ENCODE assay signal across 19 cellular contexts in the genomic region with DNA sequence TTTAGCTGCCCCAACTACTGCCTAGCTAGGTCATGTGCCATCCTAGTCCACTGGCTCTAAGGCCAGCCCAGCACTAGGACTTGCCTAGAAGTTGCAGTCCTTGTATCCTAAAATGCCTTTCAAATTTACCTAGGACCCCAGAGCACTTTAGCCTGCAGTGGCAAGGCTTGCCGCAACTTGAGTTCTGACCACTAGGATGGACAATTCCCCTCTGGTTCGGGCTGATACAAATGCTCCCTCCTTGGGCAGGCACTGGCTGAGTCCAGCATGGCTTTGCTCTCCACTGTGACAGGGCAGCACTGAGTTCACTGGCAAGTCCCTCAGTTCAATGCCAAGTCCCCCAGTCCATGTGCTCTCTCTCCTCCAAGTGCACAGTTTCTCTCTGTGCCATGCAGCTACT. TPM values are rescaled to one million over a fixed set of nuclear protein-coding genes. Genes with fewer than 3 reads are reported as not detected.
DNase-seq lines count a peak whose midpoint lies in the region; ATAC-seq, FAIRE-seq and TF ChIP-seq lines count a peak whose summit lies in the region.
"Had no signal": no experiment of that assay in that cellular context is flagged by ENCODE, and none has a peak within 500 bp of the region (broad histone marks: within the 10 kb centered on the region; RNA-seq: fewer than 3 reads in every experiment).

No MANE protein-coding gene starts in this region.

- H3K27ac ChIP-seq in A549: no peak overlapping the region
- no peak overlapping the region for H3K27ac ChIP-seq in HEK293 (ENCODE audit: extremely low read depth, low read depth, low read length)
- H3K27ac ChIP-seq in neural progenitor cell: no peak overlapping the region
- H3K27ac ChIP-seq: KMS-11 had no signal

- no peaks in the 10 kb centered on the region for H3K27me3 Mint-ChIP-seq in neural progenitor cell (ENCODE audit: insufficient read depth, low read depth)

- no peaks in the 10 kb centered on the region for H3F3A ChIP-seq in neural progenitor cell (ENCODE audit: low read depth)

- H3K27ac Mint-ChIP-seq in neural progenitor cell: no peak overlapping the region
- H3K27ac Mint-ChIP-seq: CD14-positive monocyte had no signal

- H3K36me3 Mint-ChIP-seq in neural progenitor cell: no peaks in the 10 kb centered on the region
- H3K36me3 Mint-ChIP-seq: CD14-positive monocyte had no signal

- TF ChIP-seq RAD21 in A549 (conservative IDR thresholded peaks at IDR 0.05 in 1 of 2, IDR thresholded peaks at IDR 0.05 in 1 of 2): no peak

- CTCF ChIA-PET in A549 (lab: Yijun Ruan, JAX): interaction anchor here (0.8 to 4.0 kb wide), 4 partner anchors 9 to 40 kb away, joined by 3 to 17 read pairs (median 4); partner anchors contain the start of gene TMEM219
- CTCF ChIA-PET in HEK293 (lab: Yijun Ruan, JAX): interaction anchor here (1.3 kb wide), 1 partner anchor 10 kb away, joined by 8 read pairs; the partner anchor contains the start of gene TMEM219

- ATAC-seq in A549 (peak; percentile 54 to 71; a peak in 4 of 6 replicates), HG02884 (IDR thresholded peaks at IDR 0.05; ENCODE audit: unreplicated experiment) (no peak)
- ATAC-seq: GM12878, Right ventricle myocardium inferior had no signal

- peak overlapping the region; percentile 5 for H2AFZ ChIP-seq in neural progenitor cell (replicated peaks)

- 89% methylated on average over 2 of the region's 2 CpGs for WGBS in A549 (ENCODE audit: missing lambda C conversion rate)

- TF ChIP-seq EP300 in A549 (IDR thresholded peaks at IDR 0.05): no peak

- peaks cover 11% of the 10 kb centered on the region; the same call in 2 of the 3 replicates for H3K9me3 ChIP-seq in A549
- no peaks in the 10 kb centered on the region for H3K9me3 ChIP-seq in HEK293 (ENCODE audit: control insufficient read depth, insufficient read depth, low read depth, low read length)
- no peaks in the 10 kb centered on the region for H3K9me3 ChIP-seq in neural progenitor cell (ENCODE audit: low read depth)

- no peaks in the 10 kb centered on the region for H3K79me2 ChIP-seq in neural progenitor cell (ENCODE audit: low read depth)

- H3K4me1 Mint-ChIP-seq in neural progenitor cell: no peaks in the 10 kb centered on the region
- H3K4me1 Mint-ChIP-seq: CD14-positive monocyte had no signal

- no peaks in the 10 kb centered on the region for H4K20me1 ChIP-seq in neural progenitor cell (ENCODE audit: low read depth)

- POLR2A ChIA-PET in A549 (lab: Yijun Ruan, JAX): no interaction called here
- POLR2A ChIA-PET in HEK293 (lab: Yijun Ruan, JAX): interaction anchor here (2.0 kb wide), 1 partner anchor 10 kb away, joined by 7 read pairs; the partner anchor contains the start of gene TMEM219

- no peak overlapping the region for H3K9ac ChIP-seq in neural progenitor cell
- H3K9ac ChIP-seq: KMS-11 had no signal

- H3K4me3 ChIP-seq in A549 (no peak overlapping the region), HEK293 (ENCODE audit: low read depth, low read length) (no peak overlapping the region), choroid plexus epithelial cell (ENCODE audit: low read depth, low read length) (no peak overlapping the region), neural progenitor cell (no peak overlapping the region)
- H3K4me3 ChIP-seq: GM12878 had no signal

- H3K4me2 ChIP-seq in A549: no peak overlapping the region
- no peak overlapping the region for H3K4me2 ChIP-seq in neural progenitor cell
- H3K4me2 ChIP-seq: KMS-11 had no signal

- no peak overlapping the region for H3K4me3 Mint-ChIP-seq in neural progenitor cell
- H3K4me3 Mint-ChIP-seq: CD14-positive monocyte had no signal

- H3K36me3 ChIP-seq in HEK293 (ENCODE audit: control insufficient read depth in 2 of 2, insufficient read depth in 1 of 2, low read length in 2 of 2) (no peaks in the 10 kb centered on the region), neural progenitor cell (no peaks in the 10 kb centered on the region)

- no peaks in the 10 kb centered on the region for H3K27me3 ChIP-seq in neural progenitor cell

- FAIRE-seq in A549 (lab: Jason Lieb, UNC): no peak
- FAIRE-seq: A204.1, GM12878, GM18507 had no signal

- no peak for TF ChIP-seq POLR2A in A549 (IDR thresholded peaks at IDR 0.05; ENCODE audit: low read length)

- DNase-seq in A549 (ENCODE audit: low read depth in 1 of 2, low spot score in 1 of 2): peak in 1 of 2 experiments; percentile 31
- no peak for DNase-seq in choroid plexus epithelial cell (ENCODE audit: low read depth)
- DNase-seq in neural progenitor cell (ENCODE audit: low spot score): no peak
- DNase-seq in AG20443 (ENCODE audit: low spot score): no peak
- DNase-seq in NCI-H146 treated with DMSO at 0.1 percent for 48 hours (lab: John Stamatoyannopoulos, UW; ENCODE audit: unreplicated experiment): no peak
- no peak for DNase-seq in SHP77 (lab: John Stamatoyannopoulos, UW)
- DNase-seq: Caco-2, NCI-H1092 treated with DMSO at 0.1 percent for 48 hours, NCI-H1694 treated with DMSO at 0.1 percent for 48 hours, NCI-H446, NCI-H748 treated with DMSO at 0.1 percent for 48 hours had no signal

- no peaks in the 10 kb centered on the region for H3K4me1 ChIP-seq in A549
- no peaks in the 10 kb centered on the region for H3K4me1 ChIP-seq in HEK293 (ENCODE audit: control insufficient read depth, insufficient read depth, low read length)
- H3K4me1 ChIP-seq in neural progenitor cell: no peaks in the 10 kb centered on the region

- TF ChIP-seq CTCF in A549 (IDR thresholded peaks at IDR 0.05): no peak
- TF ChIP-seq CTCF in HEK293 (tag by site-specific recombination; IDR thresholded peaks at IDR 0.05): 0 out of 2 replicates have a peak, but pooled peaks have one; percentile 9
- peak; percentile 8 for TF ChIP-seq CTCF in choroid plexus epithelial cell (conservative IDR thresholded peaks at IDR 0.05; ENCODE audit: low read depth, low read length)
- TF ChIP-seq CTCF in neural progenitor cell (IDR thresholded peaks at IDR 0.05): peak; percentile 13

- peaks cover 17% of the 10 kb centered on the region for H3K9me3 Mint-ChIP-seq in neural progenitor cell

TF ChIP-seq in A549, 52 proteins besides CTCF, POLR2A, EP300 and RAD21 (continues in another document):
- TF ChIP-seq EHF (CRISPR knock-in tag; IDR thresholded peaks at IDR 0.05) (no peak), CBX2 (IDR thresholded peaks at IDR 0.05; ENCODE audit: borderline replicate concordance, low read depth) (no peak), BHLHE40 (IDR thresholded peaks at IDR 0.05; ENCODE audit: low read depth, low read length) (no peak), NR3C1 (IDR thresholded peaks at IDR 0.05) (no peak), ZNF302 (CRISPR knock-in tag; IDR thresholded peaks at IDR 0.05) (no peak), CHD2 (IDR thresholded peaks at IDR 0.05; ENCODE audit: low read length, partially characterized antibody) (no peak)

TF ChIP-seq in HEK293, 187 proteins besides CTCF, POLR2A, EP300 and RAD21:
- no peak for TF ChIP-seq ZNF514 (tag by site-specific recombination; IDR thresholded peaks at IDR 0.05)
- peak; percentile 39; the same call in 1 of the 2 replicates for TF ChIP-seq ZNF335 (tag by site-specific recombination; conservative IDR thresholded peaks at IDR 0.05)
- TF ChIP-seq ZNF274 (IDR thresholded peaks at IDR 0.05; ENCODE audit: low read length): no peak
- TF ChIP-seq ZNF274 (tag by site-specific recombination; IDR thresholded peaks at IDR 0.05; ENCODE audit: borderline replicate concordance): no peak
- no peak for TF ChIP-seq ZNF660 (tag by site-specific recombination; IDR thresholded peaks at IDR 0.05)
TF ChIP-seq in HEK293: peak in this region for 1.

RNA-seq across cellular contexts. Expression of gene TMEM219, which starts 9.9 kb away (rescaled TPM):
- polyA plus RNA-seq in A549 (2011; rRNA removed): 65.1 and 82.5 TPM in 2 replicates
- 66.5 and 71.2 TPM in 2 replicates for polyA plus RNA-seq in A549 (2012; cell fraction: cytosol; rRNA removed)
- 56.7 and 79.5 TPM in 2 replicates for polyA plus RNA-seq in A549 (2012; cell fraction: nucleus; rRNA removed)
- 68.1 to 77.2 TPM (median 74.4 TPM) in 3 replicates for polyA plus RNA-seq in A549 (2017; fragmentation: RNase III; extraction: RNeasy Plus Mini Kit Qiagen cat#74134 plus additional on column Dnase treatment)
- 55.4 and 65.0 TPM in 2 replicates for polyA minus RNA-seq in A549 (2011; rRNA and poly(A)+ RNA removed)
- 50.7 and 123 TPM in 2 replicates for total RNA-seq in neural progenitor cell (ENCODE audit: low replicate concordance)

RNA-seq across cellular contexts. Expression of gene TAOK2, which starts 21.7 kb away (rescaled TPM):
- 13.7 TPM in 2 replicates for polyA plus RNA-seq in A549 (2011; rRNA removed)
- 16.9 and 20.1 TPM in 2 replicates for polyA plus RNA-seq in A549 (2012; cell fraction: cytosol; rRNA removed)
- 55.5 and 72.3 TPM in 2 replicates for polyA plus RNA-seq in A549 (2012; cell fraction: nucleus; rRNA removed)
- polyA plus RNA-seq in A549 (2017; fragmentation: RNase III; extraction: RNeasy Plus Mini Kit Qiagen cat#74134 plus additional on column Dnase treatment): 28.2 to 30.8 TPM (median 30.7 TPM) in 3 replicates
- polyA minus RNA-seq in A549 (2011; rRNA and poly(A)+ RNA removed): 20.2 and 20.6 TPM in 2 replicates
- 13.8 and 49.9 TPM in 2 replicates for total RNA-seq in neural progenitor cell (ENCODE audit: low replicate concordance)

RNA-seq across cellular contexts. Expression of gene KCTD13, which starts 25.9 kb away (rescaled TPM):
- polyA plus RNA-seq in A549 (2011; rRNA removed): 14.6 and 15.3 TPM in 2 replicates
- polyA plus RNA-seq in A549 (2012; cell fraction: cytosol; rRNA removed): 26.6 and 33.9 TPM in 2 replicates
- polyA plus RNA-seq in A549 (2012; cell fraction: nucleus; rRNA removed): 105 and 113 TPM in 2 replicates
- polyA plus RNA-seq in A549 (2017; fragmentation: RNase III; extraction: RNeasy Plus Mini Kit Qiagen cat#74134 plus additional on column Dnase treatment): 11.9 to 13.3 TPM (median 12.7 TPM) in 3 replicates
- 11.8 and 16.0 TPM in 2 replicates for polyA minus RNA-seq in A549 (2011; rRNA and poly(A)+ RNA removed)
- 3.9 and 12.0 TPM in 2 replicates for total RNA-seq in neural progenitor cell (ENCODE audit: low replicate concordance)

RNA-seq across cellular contexts. Expression of gene HIRIP3, which starts 43.5 kb away (rescaled TPM):
- polyA plus RNA-seq in A549 (2011; rRNA removed): 11.5 and 13.5 TPM in 2 replicates
- 24.3 and 24.9 TPM in 2 replicates for polyA plus RNA-seq in A549 (2012; cell fraction: cytosol; rRNA removed)
- polyA plus RNA-seq in A549 (2012; cell fraction: nucleus; rRNA removed): 17.8 TPM in 2 replicates
- 16.7 to 19.5 TPM (median 17.0 TPM) in 3 replicates for polyA plus RNA-seq in A549 (2017; fragmentation: RNase III; extraction: RNeasy Plus Mini Kit Qiagen cat#74134 plus additional on column Dnase treatment)
- 7.3 and 8.4 TPM in 2 replicates for polyA minus RNA-seq in A549 (2011; rRNA and poly(A)+ RNA removed)
- total RNA-seq in neural progenitor cell (ENCODE audit: low replicate concordance): 4.7 and 14.1 TPM in 2 replicates

RNA-seq across cellular contexts. Expression of gene INO80E, which starts 44.1 kb away (rescaled TPM):
- 33.1 and 41.3 TPM in 2 replicates for polyA plus RNA-seq in A549 (2011; rRNA removed)
- 42.7 and 42.8 TPM in 2 replicates for polyA plus RNA-seq in A549 (2012; cell fraction: cytosol; rRNA removed)
- polyA plus RNA-seq in A549 (2012; cell fraction: nucleus; rRNA removed): 37.8 and 46.4 TPM in 2 replicates
- 85.4 to 94.2 TPM (median 89.0 TPM) in 3 replicates for polyA plus RNA-seq in A549 (2017; fragmentation: RNase III; extraction: RNeasy Plus Mini Kit Qiagen cat#74134 plus additional on column Dnase treatment)
- polyA minus RNA-seq in A549 (2011; rRNA and poly(A)+ RNA removed): 11.3 and 12.0 TPM in 2 replicates
- total RNA-seq in neural progenitor cell (ENCODE audit: low replicate concordance): 104 and 129 TPM in 2 replicates

Comparison
In these comparisons a context has a peak if more than half of its experiments do, and no peak if none do; other contexts are left out.
1. Of the 5 proteins assayed by ChIP-seq in both HEK293 and A549: peak only in HEK293: CTCF; only in A549: none; in both: none; in neither: 4.